8 cellular contexts compared by ENCODE assay signal in genomic region chr14:50944647-50945413, GRCh38. TPM values are rescaled to one million over a fixed set of nuclear protein-coding genes. Genes with fewer than 3 reads are reported as not detected.
DNase-seq lines count a peak whose midpoint lies in the region; ATAC-seq and TF ChIP-seq lines count a peak whose summit lies in the region.

No MANE protein-coding gene starts in this region.

- H3K9me3 ChIP-seq in heart right ventricle, result peaks cover 0 to 5% (median 0%) of the 10 kb centered on the region in 11 donors
- H3K9me3 ChIP-seq in prostate gland, result no peaks in the 10 kb centered on the region

- H3K27ac Mint-ChIP-seq in activated T-cell treated with anti-CD3 and anti-CD28 coated beads, Interleukin-2, amount 50 U/mL, for 72 hours, result peak overlapping the region; percentile 69

- peak overlapping the region; percentile 84 to 94 for H3K4me3 Mint-ChIP-seq in activated T-cell treated with anti-CD3 and anti-CD28 coated beads, Interleukin-2, amount 50 U/mL, for 72 hours

- H3K27ac ChIP-seq in heart right ventricle (peak overlapping the region in 9 of 10 donors; percentile 58 to 97 (median 73)), prostate gland (peak overlapping the region; percentile 82 to 87)

- H3K27me3 Mint-ChIP-seq in activated T-cell treated with anti-CD3 and anti-CD28 coated beads, Interleukin-2, amount 50 U/mL, for 72 hours (ENCODE audit: low read depth), result peaks cover 27% of the 10 kb centered on the region

- peaks cover 6% of the 10 kb centered on the region for H3K4me1 Mint-ChIP-seq in activated T-cell treated with anti-CD3 and anti-CD28 coated beads, Interleukin-2, amount 50 U/mL, for 72 hours (ENCODE audit: low read depth)

- intact Hi-C loops in heart right ventricle (cut with DNase I) (no loop called here), prostate gland (cut with DNase I) (no loop called here)

- TF ChIP-seq POLR2A in prostate gland (IDR thresholded peaks at IDR 0.05), result no peak

- no peak for TF ChIP-seq CTCF in heart right ventricle (IDR thresholded peaks at IDR 0.05)
- no peak for TF ChIP-seq CTCF in prostate gland (IDR thresholded peaks at IDR 0.05)

- ATAC-seq in GM21447 (IDR thresholded peaks at IDR 0.05; ENCODE audit: unreplicated experiment) (peak; percentile 44), heart right ventricle (peak; percentile 59 to 75 (median 64)), HG02763 (IDR thresholded peaks at IDR 0.05; ENCODE audit: unreplicated experiment) (no peak)
- peak; percentile 65 to 67 for ATAC-seq in activated T-cell treated with anti-CD3 and anti-CD28 coated beads, Interleukin-2, amount 50 U/mL, for 72 hours (replicated peaks in 1 of 2)

- H3K36me3 ChIP-seq in heart right ventricle, result no peaks in the 10 kb centered on the region
- H3K36me3 ChIP-seq in prostate gland, result no peaks in the 10 kb centered on the region

- H3K9me3 Mint-ChIP-seq in activated T-cell treated with anti-CD3 and anti-CD28 coated beads, Interleukin-2, amount 50 U/mL, for 72 hours, result no peaks in the 10 kb centered on the region

- H3K27me3 ChIP-seq in heart right ventricle, result peaks cover 0 to 6% (median 0%) of the 10 kb centered on the region in 7 donors
- H3K27me3 ChIP-seq in prostate gland (replicated peaks; ENCODE audit: insufficient read depth), result no peaks in the 10 kb centered on the region

- H3K4me3 ChIP-seq in heart right ventricle (peak overlapping the region; percentile 57 to 89 (median 74)), prostate gland (peak overlapping the region; percentile 62 to 87)

- 8 to 11% methylated on average over 29 of the region's 29 CpGs for WGBS in heart right ventricle, 2 donors
- 5% methylated on average over 29 of the region's 29 CpGs for WGBS in prostate gland

- peaks cover 2 to 3% of the 10 kb centered on the region in 2 donors for H3K36me3 Mint-ChIP-seq in activated T-cell treated with anti-CD3 and anti-CD28 coated beads, Interleukin-2, amount 50 U/mL, for 72 hours (ENCODE audit: insufficient read depth in 2 of 2)

- H3K4me1 ChIP-seq in heart right ventricle (peaks cover 0 to 30% (median 12%) of the 10 kb centered on the region in 9 donors), prostate gland (replicated peaks) (no peaks in the 10 kb centered on the region)

- DNase-seq in DMS 273 (lab: John Stamatoyannopoulos, UW; ENCODE audit: unreplicated experiment), result peak; percentile 89
- peak; percentile 22 to 77 for DNase-seq in NCI-H2081 (lab: John Stamatoyannopoulos, UW)
- DNase-seq in activated T-cell treated with anti-CD3 and anti-CD28 coated beads, Interleukin-2, amount 50 U/mL, for 72 hours, result peak; percentile 3 to 24
- DNase-seq in heart right ventricle, result peak; percentile 17 to 43
- DNase-seq in prostate gland (ENCODE audit: low spot score), result peak; percentile 47
- DNase-seq in NCI-H226, result no peak

RNA-seq across cellular contexts. Expression of gene PYGL, which starts 0.5 kb away (rescaled TPM):
- total RNA-seq in activated T-cell treated with anti-CD3 and anti-CD28 coated beads, Interleukin-2, amount 50 U/mL, for 72 hours, result under 1 TPM; 0.50 to 0.60 TPM
- total RNA-seq in heart right ventricle (10 to 100 TPM in 2 of 10 donors, 1 to 10 TPM in 8; 2.9 to 18.6 (median 5.3) TPM), prostate gland (10 to 100 TPM; 15.4 to 23.6 TPM)
- polyA plus RNA-seq in heart right ventricle, result 1 to 10 TPM; 5.1 to 6.4 TPM
